In the genomic region with DNA sequence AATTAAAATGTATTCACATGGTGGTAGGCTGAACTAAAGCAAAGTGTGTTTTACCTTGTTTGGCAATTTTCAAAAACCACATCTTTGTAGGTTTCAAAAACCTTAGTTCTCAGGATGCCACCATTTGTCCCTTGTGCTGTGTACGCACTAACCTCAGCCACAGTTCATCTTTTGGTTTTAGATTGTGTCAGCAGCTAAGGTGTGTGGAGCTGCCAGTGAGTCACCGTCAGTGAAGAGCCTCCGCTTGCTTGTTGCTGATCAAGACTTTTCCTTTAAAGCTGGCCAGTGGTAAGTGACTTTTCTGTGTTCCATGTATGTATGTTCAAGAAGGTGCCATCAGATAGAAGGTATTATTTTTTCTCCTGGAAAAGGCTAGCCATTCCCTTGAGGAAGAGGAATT, we compare ENCODE assay signal across 8 cellular contexts. TPM values are rescaled to one million over a fixed set of nuclear protein-coding genes. Genes with fewer than 3 reads are reported as not detected.
DNase-seq lines count a peak whose midpoint lies in the region; ATAC-seq, FAIRE-seq and TF ChIP-seq lines count a peak whose summit lies in the region.

No MANE protein-coding gene starts in this region.

- no peak for TF ChIP-seq CTCF in right lobe of liver (IDR thresholded peaks at IDR 0.05)
- TF ChIP-seq CTCF in HepG2 (CRISPR knock-in tag; IDR thresholded peaks at IDR 0.05), result no peak

- H3K9ac ChIP-seq in HepG2 (ENCODE audit: insufficient read depth, low read depth, low read length), result no peak overlapping the region

- intact Hi-C loops in right lobe of liver (cut with DNase I), result loop anchor here (10.0 kb wide), 2 partner anchors 259 to 269 kb away; no protein-coding TSS in a partner anchor
- intact Hi-C loops in HepG2 (cut with micrococcal nuclease; ENCODE audit: unreplicated experiment), result no loop called here

- peaks cover 0 to 11% (median 2%) of the 10 kb centered on the region in 4 donors for H3K36me3 ChIP-seq in right lobe of liver
- peaks cover 3 to 35% of the 10 kb centered on the region in 2 experiments; a peak in 4 of 5 replicates for H3K36me3 ChIP-seq in HepG2 (replicated peaks in 1 of 2; ENCODE audit: control insufficient read depth in 1 of 2, insufficient read depth in 2 of 2, low read length in 2 of 2)

- no peak for TF ChIP-seq RAD21 in HepG2 (CRISPR knock-in tag; IDR thresholded peaks at IDR 0.05)

- ATAC-seq in right lobe of liver (peak; percentile 27 to 38 (median 32)), HepG2 (no peak), esophagus mucosa (peak; percentile 68)

- in situ Hi-C loops in HepG2 (cut with HindIII; ENCODE audit: extremely low pct_ligation_motif_present, low pct_unique_long_range_greater_than_20kb), result no loop called here

- no peaks in the 10 kb centered on the region for H3K79me2 ChIP-seq in HepG2 (ENCODE audit: insufficient read depth, low read length)

- no peak overlapping the region for H2AFZ ChIP-seq in HepG2 (ENCODE audit: low read length)

- H3K4me3 ChIP-seq in right lobe of liver, result no peak overlapping the region
- no peak overlapping the region for H3K4me3 ChIP-seq in HepG2 (replicated peaks in 1 of 3; ENCODE audit: insufficient read depth in 1 of 3, low read depth in 2 of 3, low read length in 3 of 3)

- FAIRE-seq in HepG2 (lab: Jason Lieb, UNC), result no peak

- no peak overlapping the region for H3K4me2 ChIP-seq in HepG2 (ENCODE audit: low read depth, low read length)

- TF ChIP-seq EP300 in HepG2 (IDR thresholded peaks at IDR 0.05; ENCODE audit: low read depth in 2 of 2, low read length in 2 of 2) (no peak), HepG2 (CRISPR knock-in tag; IDR thresholded peaks at IDR 0.05; ENCODE audit: borderline replicate concordance) (no peak)

- H3K27ac ChIP-seq in right lobe of liver, result peak overlapping the region in 1 of 3 donors; percentile 10
- no peak overlapping the region for H3K27ac ChIP-seq in HepG2 (ENCODE audit: extremely low read length, insufficient read depth, low read length)

- no peaks in the 10 kb centered on the region for H3K9me3 ChIP-seq in right lobe of liver
- H3K9me3 ChIP-seq in HepG2 (ENCODE audit: low read length), result no peaks in the 10 kb centered on the region

- H3K27me3 ChIP-seq in right lobe of liver (no peaks in the 10 kb centered on the region), HepG2 (ENCODE audit: control insufficient read depth in 1 of 2, insufficient read depth in 2 of 2, low read length in 2 of 2) (no peaks in the 10 kb centered on the region)

- CTCF ChIA-PET in HepG2 (lab: Yijun Ruan, JAX; ENCODE audit: low intra/inter-chr PET ratio, low total read pairs), result no interaction called here

- POLR2A ChIA-PET in HepG2 (lab: Yijun Ruan, JAX), result no interaction called here

- peaks cover 0 to 7% (median 2%) of the 10 kb centered on the region in 4 donors for H3K4me1 ChIP-seq in right lobe of liver
- H3K4me1 ChIP-seq in HepG2 (ENCODE audit: insufficient read depth, low read length), result no peaks in the 10 kb centered on the region

- 93% methylated on average over 3 of the region's 3 CpGs for WGBS in right lobe of liver (ENCODE audit: insufficient coverage, low coverage, low lambda C conversion rate, missing lambda C conversion rate)
- WGBS in HepG2 (ENCODE audit: low lambda C conversion rate), result 97% methylated on average over 3 of the region's 3 CpGs

- no peaks in the 10 kb centered on the region; the same call in 1 of the 2 replicates for H4K20me1 ChIP-seq in HepG2 (ENCODE audit: insufficient read depth, low read length)

- TF ChIP-seq POLR2A in right lobe of liver (IDR thresholded peaks at IDR 0.05) (no peak), HepG2 (IDR thresholded peaks at IDR 0.05; ENCODE audit: insufficient read depth in 1 of 2, low read depth in 2 of 2, low read length in 2 of 2) (no peak)

- DNase-seq in right lobe of liver (no peak), HepG2 (ENCODE audit: low spot score) (no peak), NCI-H2227 treated with DMSO at 0.1 percent for 48 hours (lab: John Stamatoyannopoulos, UW) (no peak), NCI-H1092 treated with DMSO at 0.1 percent for 48 hours (lab: John Stamatoyannopoulos, UW) (no peak), GF-D8 (lab: John Stamatoyannopoulos, UW) (no peak), T1000 (lab: John Stamatoyannopoulos, UW) (no peak)
- peak; percentile 45 for DNase-seq in activated CD4-positive, CD25-positive, alpha-beta regulatory T cell treated with anti-CD3 and anti-CD28 coated beads, Interleukin-2, amount 50 U/mL, for 16 hours (ENCODE audit: low read depth, low spot score)

- no TSS peak for BruUV-seq in HepG2 (replicated peaks; lab: Mats Ljungman, UMichigan)

TF ChIP-seq in HepG2, 621 proteins besides CTCF, POLR2A, EP300 and RAD21 (continues in another document):
- no peak for TF ChIP-seq ZNF850 (CRISPR knock-in tag; conservative IDR thresholded peaks at IDR 0.05)
- TF ChIP-seq, protein P1, sequence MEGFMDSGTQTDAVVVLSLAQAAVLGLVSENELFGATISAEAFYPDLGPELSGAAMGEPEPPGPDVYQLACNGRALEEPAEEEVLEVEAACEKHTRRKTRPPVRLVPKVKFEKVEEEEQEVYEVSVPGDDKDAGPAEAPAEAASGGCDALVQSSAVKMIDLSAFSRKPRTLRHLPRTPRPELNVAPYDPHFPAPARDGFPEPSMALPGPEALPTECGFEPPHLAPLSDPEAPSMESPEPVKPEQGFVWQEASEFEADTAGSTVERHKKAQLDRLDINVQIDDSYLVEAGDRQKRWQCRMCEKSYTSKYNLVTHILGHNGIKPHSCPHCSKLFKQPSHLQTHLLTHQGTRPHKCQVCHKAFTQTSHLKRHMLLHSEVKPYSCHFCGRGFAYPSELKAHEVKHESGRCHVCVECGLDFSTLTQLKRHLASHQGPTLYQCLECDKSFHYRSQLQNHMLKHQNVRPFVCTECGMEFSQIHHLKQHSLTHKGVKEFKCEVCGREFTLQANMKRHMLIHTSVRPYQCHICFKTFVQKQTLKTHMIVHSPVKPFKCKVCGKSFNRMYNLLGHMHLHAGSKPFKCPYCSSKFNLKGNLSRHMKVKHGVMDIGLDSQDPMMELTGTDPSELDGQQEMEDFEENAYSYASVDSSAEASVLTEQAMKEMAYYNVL (CRISPR knock-in tag; IDR thresholded peaks at IDR 0.05; ENCODE audit: borderline replicate concordance), result no peak
- no peak for TF ChIP-seq ZNF768 (CRISPR knock-in tag; IDR thresholded peaks at IDR 0.05)
- TF ChIP-seq ZNF343 (CRISPR knock-in tag; IDR thresholded peaks at IDR 0.05), result no peak
- no peak for TF ChIP-seq AHR (CRISPR knock-in tag; IDR thresholded peaks at IDR 0.05)

RNA-seq across cellular contexts. Expression of a gene that starts 21.1 kb away (rescaled TPM):
- total RNA-seq in right lobe of liver (10 to 100 TPM in 5 of 6 experiments, 1 to 10 TPM in 1; 8.1 to 27.2 (median 16.2) TPM), HepG2 (2016; rRNA removed; fragmentation: Illumina TruSeq; extraction: Trizol) (18.8 and 25.2 TPM in 2 replicates), esophagus mucosa (11.0 TPM)
- total RNA-seq in HepG2 (2016; cell fraction: cytosol; rRNA removed; fragmentation: Illumina TruSeq; extraction: Trizol; ENCODE audit: low read depth), result 25.2 and 28.2 TPM in 2 replicates
- 19.7 and 23.1 TPM in 2 replicates for total RNA-seq in HepG2 (2016; cell fraction: insoluble cytoplasmic fraction; rRNA removed; fragmentation: Illumina TruSeq; extraction: Trizol)
- total RNA-seq in HepG2 (2016; cell fraction: membrane; rRNA removed; fragmentation: Illumina TruSeq; extraction: Trizol), result 13.5 and 18.2 TPM in 2 replicates
- total RNA-seq in HepG2 (2016; cell fraction: nucleus; rRNA removed; fragmentation: Illumina TruSeq; extraction: Trizol), result 38.3 and 44.7 TPM in 2 replicates
- 8.8 and 9.9 TPM in 2 replicates for polyA plus RNA-seq in HepG2 (2011; rRNA removed)
- polyA plus RNA-seq in HepG2 (2011; cell fraction: cytosol; rRNA removed), result 6.6 and 8.2 TPM in 2 replicates
- 10.2 and 12.1 TPM in 2 replicates for polyA plus RNA-seq in HepG2 (2011; cell fraction: nucleus; rRNA removed)
- polyA plus RNA-seq in HepG2 (2012), result 7.0 and 7.7 TPM in 2 replicates
- polyA plus RNA-seq in HepG2 (2016; cell fraction: cytosol; fragmentation: Illumina TruSeq; extraction: Trizol; ENCODE audit: low read depth), result 1.7 and 3.2 TPM in 2 replicates
- 19.0 and 22.1 TPM in 2 replicates for polyA plus RNA-seq in HepG2 (2016; cell fraction: insoluble cytoplasmic fraction; fragmentation: Illumina TruSeq; extraction: Trizol; ENCODE audit: low read depth)
- 4.3 and 6.7 TPM in 2 replicates for polyA plus RNA-seq in HepG2 (2016; cell fraction: membrane; fragmentation: Illumina TruSeq; extraction: Trizol; ENCODE audit: low read depth)
- polyA plus RNA-seq in HepG2 (2016; cell fraction: nucleus; fragmentation: Illumina TruSeq; extraction: Trizol; ENCODE audit: insufficient read depth, low read depth), result 12.2 and 14.2 TPM in 2 replicates
- polyA minus RNA-seq in HepG2 (2011; rRNA and poly(A)+ RNA removed; ENCODE audit: low replicate concordance), result 24.6 and 49.5 TPM in 2 replicates
- 5.4 and 6.4 TPM in 2 replicates for polyA minus RNA-seq in HepG2 (2011; cell fraction: cytosol; rRNA and poly(A)+ RNA removed)
- polyA minus RNA-seq in HepG2 (2011; cell fraction: nucleus; rRNA and poly(A)+ RNA removed), result 64.5 and 66.2 TPM in 2 replicates

RNA-seq across cellular contexts. Expression of a gene that starts 21.4 kb away (rescaled TPM):
- total RNA-seq in right lobe of liver (10 to 100 TPM in 5 of 6 experiments, 1 to 10 TPM in 1; 9.7 to 15.0 (median 12.9) TPM), HepG2 (2016; rRNA removed; fragmentation: Illumina TruSeq; extraction: Trizol) (21.6 and 40.0 TPM in 2 replicates), esophagus mucosa (12.2 TPM)
- total RNA-seq in HepG2 (2016; cell fraction: cytosol; rRNA removed; fragmentation: Illumina TruSeq; extraction: Trizol; ENCODE audit: low read depth), result 14.7 and 18.5 TPM in 2 replicates
- total RNA-seq in HepG2 (2016; cell fraction: insoluble cytoplasmic fraction; rRNA removed; fragmentation: Illumina TruSeq; extraction: Trizol), result 21.8 and 34.1 TPM in 2 replicates
- total RNA-seq in HepG2 (2016; cell fraction: membrane; rRNA removed; fragmentation: Illumina TruSeq; extraction: Trizol), result 37.4 and 40.6 TPM in 2 replicates
- total RNA-seq in HepG2 (2016; cell fraction: nucleus; rRNA removed; fragmentation: Illumina TruSeq; extraction: Trizol), result 10.6 and 11.0 TPM in 2 replicates
- 15.6 and 18.3 TPM in 2 replicates for polyA plus RNA-seq in HepG2 (2011; rRNA removed)
- polyA plus RNA-seq in HepG2 (2011; cell fraction: cytosol; rRNA removed), result 6.7 and 10.0 TPM in 2 replicates
- 2.0 and 3.6 TPM in 2 replicates for polyA plus RNA-seq in HepG2 (2011; cell fraction: nucleus; rRNA removed)
- polyA plus RNA-seq in HepG2 (2012), result 23.4 and 26.6 TPM in 2 replicates
- polyA plus RNA-seq in HepG2 (2016; cell fraction: cytosol; fragmentation: Illumina TruSeq; extraction: Trizol; ENCODE audit: low read depth), result 53.4 and 78.8 TPM in 2 replicates
- 73.2 and 81.4 TPM in 2 replicates for polyA plus RNA-seq in HepG2 (2016; cell fraction: insoluble cytoplasmic fraction; fragmentation: Illumina TruSeq; extraction: Trizol; ENCODE audit: low read depth)
- 73.1 and 94.3 TPM in 2 replicates for polyA plus RNA-seq in HepG2 (2016; cell fraction: membrane; fragmentation: Illumina TruSeq; extraction: Trizol; ENCODE audit: low read depth)
- 30.4 and 35.4 TPM in 2 replicates for polyA plus RNA-seq in HepG2 (2016; cell fraction: nucleus; fragmentation: Illumina TruSeq; extraction: Trizol; ENCODE audit: insufficient read depth, low read depth)
- polyA minus RNA-seq in HepG2 (2011; rRNA and poly(A)+ RNA removed; ENCODE audit: low replicate concordance), result 5.6 and 6.9 TPM in 2 replicates
- 6.9 and 8.9 TPM in 2 replicates for polyA minus RNA-seq in HepG2 (2011; cell fraction: cytosol; rRNA and poly(A)+ RNA removed)
- polyA minus RNA-seq in HepG2 (2011; cell fraction: nucleus; rRNA and poly(A)+ RNA removed), result 6.0 and 7.2 TPM in 2 replicates
